ENCODE assay signal across 8 cellular contexts in the genomic region with DNA sequence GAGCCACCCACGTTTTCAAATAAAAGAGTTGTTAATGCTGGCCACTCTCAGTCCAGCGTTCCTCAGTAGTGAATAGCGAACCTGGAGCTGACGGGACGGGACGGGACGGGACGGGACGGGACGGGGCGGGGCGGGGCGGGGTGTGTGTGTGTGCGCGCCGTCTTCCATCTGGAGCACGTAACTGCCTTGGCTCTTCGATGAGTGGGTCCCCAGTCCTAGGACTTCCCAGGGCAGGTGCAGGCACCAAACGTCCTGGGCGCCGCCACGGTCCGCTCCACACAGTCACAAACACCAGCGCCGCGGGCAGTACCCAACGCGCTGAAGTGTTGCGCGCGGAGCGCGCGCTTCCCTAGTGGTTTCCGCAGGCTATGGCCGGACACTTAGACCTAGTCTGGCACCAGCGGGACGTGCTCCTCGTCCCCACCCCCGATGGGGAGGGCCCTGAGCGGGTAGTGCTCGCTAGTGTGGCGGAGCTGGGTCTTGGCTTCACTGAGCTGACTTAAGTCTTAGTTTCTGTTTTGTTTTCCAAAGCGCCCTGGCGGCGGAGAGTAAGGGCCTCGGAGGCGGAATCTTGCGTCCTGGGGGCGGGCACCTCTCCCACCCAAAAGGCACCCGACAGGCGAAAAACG. TPM values are rescaled to one million over a fixed set of nuclear protein-coding genes. Genes with fewer than 3 reads are reported as not detected.
DNase-seq lines count a peak whose midpoint lies in the region; ATAC-seq, FAIRE-seq and TF ChIP-seq lines count a peak whose summit lies in the region.
"Not testable (repeated sequence)": the region's sequence is repeated elsewhere in the genome, so short reads cannot be mapped to it uniquely, and the experiment has no call there.

No MANE protein-coding gene starts in this region.

- TF ChIP-seq EP300 in HepG2 (IDR thresholded peaks at IDR 0.05; ENCODE audit: low read depth in 2 of 2, low read length in 2 of 2); HepG2 (CRISPR knock-in tag; IDR thresholded peaks at IDR 0.05; ENCODE audit: borderline replicate concordance); upper lobe of left lung (IDR thresholded peaks at IDR 0.05): not testable (repeated sequence)

- H3K4me3 ChIP-seq in HCT116 (replicated peaks in 1 of 2; ENCODE audit: low read depth in 1 of 2, low read length in 2 of 2); HepG2 (replicated peaks in 1 of 3; ENCODE audit: insufficient read depth in 1 of 3, low read depth in 2 of 3, low read length in 3 of 3); upper lobe of left lung: not testable (repeated sequence)

- not testable (repeated sequence) for TF ChIP-seq RAD21 in HCT116 (IDR thresholded peaks at IDR 0.05; ENCODE audit: low read depth); HepG2 (CRISPR knock-in tag; IDR thresholded peaks at IDR 0.05)

- no CpG with 5 or more reads among the region's 53 CpGs for WGBS in HepG2 (ENCODE audit: low lambda C conversion rate)
- WGBS in upper lobe of left lung, 2 donors, result no CpG with 5 or more reads among the region's 53 CpGs

- H3K27ac ChIP-seq in HCT116 (ENCODE audit: low read depth, low read length); HepG2 (ENCODE audit: extremely low read length, insufficient read depth, low read length); upper lobe of left lung: not testable (repeated sequence)

- not testable (repeated sequence) for H3K4me2 ChIP-seq in HCT116 (ENCODE audit: low read length); HepG2 (ENCODE audit: low read depth, low read length)

- not testable (repeated sequence) for TF ChIP-seq POLR2A in HCT116 (IDR thresholded peaks at IDR 0.05; ENCODE audit: borderline replicate concordance, extremely low read depth, insufficient read depth, insufficient read length); HepG2 (IDR thresholded peaks at IDR 0.05; ENCODE audit: insufficient read depth in 1 of 2, low read depth in 2 of 2, low read length in 2 of 2); upper lobe of left lung (IDR thresholded peaks at IDR 0.05)

- BruUV-seq in HCT116 (replicated peaks; lab: Mats Ljungman, UMichigan); HepG2 (replicated peaks; lab: Mats Ljungman, UMichigan): not testable (repeated sequence)

- H4K20me1 ChIP-seq in HCT116 (ENCODE audit: insufficient read depth), result not testable (repeated sequence)
- peaks cover 10% of the 10 kb centered on the region for H4K20me1 ChIP-seq in HepG2 (ENCODE audit: insufficient read depth, low read length)

- not testable (repeated sequence) for H2AFZ ChIP-seq in HCT116 (ENCODE audit: low read depth, low read length, poor library complexity, severe bottlenecking); HepG2 (ENCODE audit: low read length)

- not testable (repeated sequence) for TF ChIP-seq CTCF in HCT116 (IDR thresholded peaks at IDR 0.05 in 2 of 3, conservative IDR thresholded peaks at IDR 0.05 in 1 of 3; ENCODE audit: borderline replicate concordance in 1 of 3, insufficient read depth in 1 of 3, low read depth in 2 of 3, low read length in 2 of 3); HepG2 (CRISPR knock-in tag; IDR thresholded peaks at IDR 0.05); upper lobe of left lung (IDR thresholded peaks at IDR 0.05)

- POLR2A ChIA-PET in HCT116 (lab: Charles Lee); HepG2 (lab: Yijun Ruan, JAX): not testable (repeated sequence)

- not testable (repeated sequence) for H3K9me2 ChIP-seq in HCT116 (ENCODE audit: insufficient read depth)

- H3K79me2 ChIP-seq in HCT116 (ENCODE audit: insufficient read depth, low read length), result peaks cover 33% of the 10 kb centered on the region
- peaks cover 32% of the 10 kb centered on the region for H3K79me2 ChIP-seq in HepG2 (ENCODE audit: insufficient read depth, low read length)

- H3K27me3 ChIP-seq in HCT116 (ENCODE audit: insufficient read depth, low read length); HepG2 (ENCODE audit: control insufficient read depth in 1 of 2, insufficient read depth in 2 of 2, low read length in 2 of 2); upper lobe of left lung: not testable (repeated sequence)

- ATAC-seq in GM18519 (IDR thresholded peaks at IDR 0.05; ENCODE audit: low FRiP score, unreplicated experiment), result peak; percentile 31
- ATAC-seq in GM19455 (IDR thresholded peaks at IDR 0.05; ENCODE audit: unreplicated experiment), result peak; percentile 25
- ATAC-seq in HCT116, result peak; percentile 41
- peak; percentile 33 for ATAC-seq in HG03045 (IDR thresholded peaks at IDR 0.05; ENCODE audit: unreplicated experiment)
- ATAC-seq in HG03521 (IDR thresholded peaks at IDR 0.05; ENCODE audit: unreplicated experiment), result peak; percentile 36
- ATAC-seq in activated naive CD4-positive, alpha-beta T cell treated with anti-CD3 and anti-CD28 coated beads, Interleukin-2, amount 50 U/mL, for 72 hours, result peak; percentile 48 to 58
- peak; percentile 54 for ATAC-seq in HepG2
- ATAC-seq in upper lobe of left lung (ENCODE audit: low FRiP score in 2 of 2), result peak; percentile 77 to 91

- not testable (repeated sequence) for H3K9ac ChIP-seq in HCT116 (ENCODE audit: low read length); HepG2 (ENCODE audit: insufficient read depth, low read depth, low read length)

- in situ Hi-C loops in HepG2 (cut with HindIII; ENCODE audit: extremely low pct_ligation_motif_present, low pct_unique_long_range_greater_than_20kb), result not testable (repeated sequence)

- H3K36me3 ChIP-seq in HCT116 (ENCODE audit: control insufficient read depth in 1 of 2, insufficient read depth in 2 of 2, low read length in 2 of 2); HepG2 (replicated peaks in 1 of 2; ENCODE audit: control insufficient read depth in 1 of 2, insufficient read depth in 2 of 2, low read length in 2 of 2); upper lobe of left lung: not testable (repeated sequence)

- not testable (repeated sequence) for DNase-seq in HCT116 (ENCODE audit: low read depth, low spot score); activated naive CD4-positive, alpha-beta T cell treated with anti-CD3 and anti-CD28 coated beads, Interleukin-2, amount 50 U/mL, for 72 hours (ENCODE audit: low spot score in 2 of 2); HepG2 (ENCODE audit: low spot score); upper lobe of left lung

- intact Hi-C loops in HCT116 (cut with micrococcal nuclease); HepG2 (cut with micrococcal nuclease; ENCODE audit: unreplicated experiment): not testable (repeated sequence)

- FAIRE-seq in HepG2 (lab: Jason Lieb, UNC), result not testable (repeated sequence)

- not testable (repeated sequence) for H3K9me3 Mint-ChIP-seq in activated naive CD4-positive, alpha-beta T cell treated with anti-CD3 and anti-CD28 coated beads, Interleukin-2, amount 50 U/mL, for 72 hours

- H3K4me1 ChIP-seq in HCT116 (ENCODE audit: control insufficient read depth in 1 of 2, insufficient read depth in 2 of 2, low read length in 2 of 2), result peaks cover 28 to 33% of the 10 kb centered on the region in 2 experiments
- peaks cover 31% of the 10 kb centered on the region for H3K4me1 ChIP-seq in HepG2 (ENCODE audit: insufficient read depth, low read length)
- peaks cover 14 to 29% (median 23%) of the 10 kb centered on the region in 4 donors for H3K4me1 ChIP-seq in upper lobe of left lung

- peaks cover 11% of the 10 kb centered on the region in 2 donors for H3K36me3 Mint-ChIP-seq in activated naive CD4-positive, alpha-beta T cell treated with anti-CD3 and anti-CD28 coated beads, Interleukin-2, amount 50 U/mL, for 72 hours

- H3K9me3 ChIP-seq in HCT116 (ENCODE audit: control insufficient read depth in 1 of 2, insufficient read depth in 1 of 2, low read depth in 1 of 2, low read length in 2 of 2); HepG2 (ENCODE audit: low read length); upper lobe of left lung: not testable (repeated sequence)

- not testable (repeated sequence) for H3K27ac Mint-ChIP-seq in activated naive CD4-positive, alpha-beta T cell treated with anti-CD3 and anti-CD28 coated beads, Interleukin-2, amount 50 U/mL, for 72 hours

- CTCF ChIA-PET in HCT116 (lab: Charles Lee); HepG2 (lab: Yijun Ruan, JAX; ENCODE audit: low intra/inter-chr PET ratio, low total read pairs): not testable (repeated sequence)

- RAD21 ChIA-PET in HCT116 (lab: Charles Lee; ENCODE audit: low non-redundant PET in 1 of 2, low total read pairs in 2 of 2, uncharacterized antibody in 2 of 2, unreplicated experiment in 2 of 2), result not testable (repeated sequence)

RNA-seq across cellular contexts. Expression of gene BOLA1, which starts 47.7 kb away (rescaled TPM):
- total RNA-seq in HCT116 (2021; ENCODE audit: unreplicated experiment) (20.4 TPM), HepG2 (2016; rRNA removed; fragmentation: Illumina TruSeq; extraction: Trizol) (3.1 and 4.2 TPM in 2 replicates), upper lobe of left lung (10 to 100 TPM; 11.1 to 23.0 (median 14.5) TPM)
- polyA plus RNA-seq in HCT116 (2012), result 21.2 and 22.9 TPM in 2 replicates
- total RNA-seq in activated naive CD4-positive, alpha-beta T cell treated with anti-CD3 and anti-CD28 coated beads, Interleukin-2, amount 50 U/mL, for 72 hours, result 10 to 100 TPM; 19.4 to 28.7 TPM
- 2.1 and 2.4 TPM in 2 replicates for total RNA-seq in HepG2 (2016; cell fraction: cytosol; rRNA removed; fragmentation: Illumina TruSeq; extraction: Trizol; ENCODE audit: low read depth)
- 3.6 and 3.9 TPM in 2 replicates for total RNA-seq in HepG2 (2016; cell fraction: insoluble cytoplasmic fraction; rRNA removed; fragmentation: Illumina TruSeq; extraction: Trizol)
- total RNA-seq in HepG2 (2016; cell fraction: membrane; rRNA removed; fragmentation: Illumina TruSeq; extraction: Trizol), result 2.0 and 2.7 TPM in 2 replicates
- 3.2 and 3.5 TPM in 2 replicates for total RNA-seq in HepG2 (2016; cell fraction: nucleus; rRNA removed; fragmentation: Illumina TruSeq; extraction: Trizol)
- polyA plus RNA-seq in HepG2 (2011; rRNA removed), result 2.9 and 3.2 TPM in 2 replicates
- 2.9 and 4.8 TPM in 2 replicates for polyA plus RNA-seq in HepG2 (2011; cell fraction: cytosol; rRNA removed)
- polyA plus RNA-seq in HepG2 (2011; cell fraction: nucleus; rRNA removed), result 8.1 and 8.9 TPM in 2 replicates
- polyA plus RNA-seq in HepG2 (2012), result 2.5 and 2.8 TPM in 2 replicates
- 2.0 and 2.6 TPM in 2 replicates for polyA plus RNA-seq in HepG2 (2016; cell fraction: cytosol; fragmentation: Illumina TruSeq; extraction: Trizol; ENCODE audit: low read depth)
- 3.3 and 5.4 TPM in 2 replicates for polyA plus RNA-seq in HepG2 (2016; cell fraction: insoluble cytoplasmic fraction; fragmentation: Illumina TruSeq; extraction: Trizol; ENCODE audit: low read depth)
- 2.5 and 2.8 TPM in 2 replicates for polyA plus RNA-seq in HepG2 (2016; cell fraction: membrane; fragmentation: Illumina TruSeq; extraction: Trizol; ENCODE audit: low read depth)
- 4.8 TPM in 2 replicates for polyA plus RNA-seq in HepG2 (2016; cell fraction: nucleus; fragmentation: Illumina TruSeq; extraction: Trizol; ENCODE audit: insufficient read depth, low read depth)
- polyA minus RNA-seq in HepG2 (2011; rRNA and poly(A)+ RNA removed; ENCODE audit: low replicate concordance), result 1.4 and 3.8 TPM in 2 replicates
- polyA minus RNA-seq in HepG2 (2011; cell fraction: cytosol; rRNA and poly(A)+ RNA removed), result 0.79 TPM in 1 of 2 replicates, not detected in the other
- 1.4 and 1.9 TPM in 2 replicates for polyA minus RNA-seq in HepG2 (2011; cell fraction: nucleus; rRNA and poly(A)+ RNA removed)

Comparison
In these comparisons a context has a peak if more than half of its experiments do, and no peak if none do; other contexts are left out.
1. ATAC-seq: peak in every context shown above with its lines; median percentile 84 in upper lobe of left lung; 54 in HepG2; 53 in activated naive CD4-positive, alpha-beta T cell treated with anti-CD3 and anti-CD28 coated beads, Interleukin-2, amount 50 U/mL, for 72 hours; 41 in HCT116; 36 in HG03521; 33 in HG03045; 31 in GM18519; 25 in GM19455.